8 cellular contexts compared by ENCODE assay signal in genomic region chr7:135557455-135558336, GRCh38. TPM values are rescaled to one million over a fixed set of nuclear protein-coding genes. Genes with fewer than 3 reads are reported as not detected.
DNase-seq lines count a peak whose midpoint lies in the region; ATAC-seq, FAIRE-seq and TF ChIP-seq lines count a peak whose summit lies in the region.

NUP205 (plus strand) TSS chr7:135557917; CDS start chr7:135557945, 28 bp downstream.

- H3K27ac ChIP-seq in keratinocyte (ENCODE audit: control insufficient read depth, insufficient read depth, low read length): peak within 1 kb of the TSS; percentile 99

- DNase-seq in AG09319 (ENCODE audit: extremely low read depth, low read depth): peak; percentile 45
- DNase-seq in NCI-H2227 (lab: John Stamatoyannopoulos, UW; ENCODE audit: unreplicated experiment): peak; percentile 89
- DNase-seq in activated B cell treated with CpG ODN at 0.5 μM for 24 hours: peak; percentile 85
- peak; percentile 86 for DNase-seq in central memory CD4-positive, alpha-beta T cell
- no peak for DNase-seq in keratinocyte (ENCODE audit: low read depth, low spot score)
- peak; percentile 51 to 74 (median 64) for DNase-seq in stimulated activated CD4-positive, alpha-beta T cell treated with anti-CD3 and anti-CD28 coated beads, Interleukin-12 subunit alpha, Interleukin-12 subunit beta, amount 100 ng/mL, for 48 hours (ENCODE audit: low read depth in 2 of 3, low spot score in 1 of 3)

- H3K4me2 ChIP-seq in keratinocyte (ENCODE audit: control insufficient read depth, extremely low read depth, insufficient read depth, low read depth, low read length): peak within 1 kb of the TSS; percentile 90

- H2AFZ ChIP-seq in keratinocyte (ENCODE audit: control insufficient read depth, low read length): peak within 1 kb of the TSS; percentile 96

- H3K27me3 Mint-ChIP-seq in activated B cell treated with CpG ODN at 0.5 μM for 24 hours: no peaks in the 10 kb centered on the region

- H3K27me3 ChIP-seq in keratinocyte (ENCODE audit: control insufficient read depth, extremely low read depth, insufficient read depth, low read length): no peaks in the 10 kb centered on the region

- H3K4me1 Mint-ChIP-seq in activated B cell treated with CpG ODN at 0.5 μM for 24 hours: peaks cover 13% of the 10 kb centered on the region

- dilution Hi-C loops in keratinocyte (cut with MboI; ENCODE audit: extremely low pct_ligation_motif_present, low sequenced_read_pairs): no loop called here

- peak within 1 kb of the TSS; percentile 59 to 98 (median 79) for H3K4me3 ChIP-seq in keratinocyte (ENCODE audit: control insufficient read depth in 2 of 3, extremely low read depth in 1 of 3, insufficient read depth in 2 of 3, low read depth in 1 of 3, low read length in 3 of 3)

- TF ChIP-seq CTCF in AG09319 (IDR thresholded peaks at IDR 0.05; ENCODE audit: low read depth, low read length) (no peak; the same call in 1 of the 2 replicates), activated B cell treated with CpG ODN at 0.5 μM for 24 hours (IDR thresholded peaks at IDR 0.05) (peak; percentile 8), keratinocyte (optimal IDR thresholded peaks at IDR 0.05 in 1 of 3, IDR thresholded peaks at IDR 0.05 in 1 of 3, conservative IDR thresholded peaks at IDR 0.05 in 1 of 3; ENCODE audit: extremely low read depth in 1 of 3, insufficient read depth in 2 of 3, low read length in 3 of 3) (no peak)

- H3K9me1 ChIP-seq in keratinocyte (ENCODE audit: control insufficient read depth, extremely low read depth, insufficient read depth, low read length): no peaks in the 10 kb centered on the region

- intact Hi-C loops in activated B cell treated with CpG ODN at 0.5 μM for 24 hours (cut with micrococcal nuclease): loop anchor here (1.0 to 5.0 kb wide), 13 partner anchors 17 to 1430 kb away; partner anchors contain the start of genes AGBL3, AKR1B1, BPGM and CNOT4

- no peak within 1 kb of the TSS for H3K27ac Mint-ChIP-seq in activated B cell treated with CpG ODN at 0.5 μM for 24 hours

- peaks cover 7% of the 10 kb centered on the region for H3K36me3 Mint-ChIP-seq in activated B cell treated with CpG ODN at 0.5 μM for 24 hours (ENCODE audit: low read depth)

- peak; percentile 73 for FAIRE-seq in keratinocyte (lab: Jason Lieb, UNC)

- H3K9me3 ChIP-seq in keratinocyte (ENCODE audit: control insufficient read depth, low read depth, low read length): no peaks in the 10 kb centered on the region

- peaks cover 49% of the 10 kb centered on the region for H3K79me2 ChIP-seq in keratinocyte (ENCODE audit: control insufficient read depth, insufficient read depth, low read length)

- CTCF ChIA-PET in activated B cell treated with CpG ODN at 0.5 μM for 24 hours (lab: Charles Lee): interaction anchor here (1.5 to 2.0 kb wide), 2 partner anchors 277 to 283 kb away, joined by 3 to 7 read pairs; no protein-coding TSS in a partner anchor

- no peaks in the 10 kb centered on the region for H3K9me3 Mint-ChIP-seq in activated B cell treated with CpG ODN at 0.5 μM for 24 hours

- H3K36me3 ChIP-seq in keratinocyte (ENCODE audit: control insufficient read depth in 2 of 2, extremely low read depth in 1 of 2, insufficient read depth in 2 of 2, low read length in 2 of 2): no peaks in the 10 kb centered on the region

- no peaks in the 10 kb centered on the region for H4K20me1 ChIP-seq in keratinocyte (ENCODE audit: control insufficient read depth, extremely low read depth, insufficient read depth, low read length)

- ATAC-seq in GM18909 (IDR thresholded peaks at IDR 0.05; ENCODE audit: poor library complexity, unreplicated experiment): peak; percentile 73
- ATAC-seq in HG03159 (IDR thresholded peaks at IDR 0.05; ENCODE audit: unreplicated experiment): peak; percentile 75
- peak; percentile 92 for ATAC-seq in activated B cell treated with CpG ODN at 0.5 μM for 24 hours (ENCODE audit: low read depth)

- H3K4me3 Mint-ChIP-seq in activated B cell treated with CpG ODN at 0.5 μM for 24 hours: peak within 1 kb of the TSS; percentile 58

- H3K9ac ChIP-seq in keratinocyte (ENCODE audit: control insufficient read depth, extremely low read depth, insufficient read depth, low read length): peak within 1 kb of the TSS; percentile 99

- POLR2A ChIA-PET in activated B cell treated with CpG ODN at 0.5 μM for 24 hours (lab: Charles Lee): interaction anchor here (0.5 to 1.2 kb wide), 3 partner anchors 48 to 397 kb away, joined by 3 to 4 read pairs (median 4); partner anchors contain the start of gene CNOT4

- H3K4me1 ChIP-seq in keratinocyte (ENCODE audit: control insufficient read depth, extremely low read depth, insufficient read depth, low read length): peaks cover 3% of the 10 kb centered on the region

RNA-seq across cellular contexts. Expression of gene NUP205, which starts in this region (rescaled TPM):
- total RNA-seq in activated B cell treated with CpG ODN at 0.5 μM for 24 hours: 75.1 and 84.1 TPM in 2 replicates
- 56.2 to 74.6 TPM (median 61.0 TPM) in 3 replicates for polyA plus RNA-seq in keratinocyte
- 15.9 TPM for polyA plus RNA-seq in keratinocyte (2011; ENCODE audit: low read depth)
- polyA plus RNA-seq in keratinocyte (2011; cell fraction: cytosol; rRNA removed): 33.5 and 49.9 TPM in 2 replicates
- polyA plus RNA-seq in keratinocyte (2011; cell fraction: nucleus; rRNA removed): 89.8 and 99.3 TPM in 2 replicates
- polyA plus RNA-seq in keratinocyte (2012; ENCODE audit: low replicate concordance): 31.7 and 48.3 TPM in 2 replicates
- 52.0 to 127 TPM (median 101 TPM) in 3 replicates for polyA minus RNA-seq in keratinocyte
- 48.5 TPM for polyA minus RNA-seq in keratinocyte (2011; cell fraction: cytosol; rRNA and poly(A)+ RNA removed)
- polyA minus RNA-seq in keratinocyte (2011; cell fraction: nucleus; rRNA and poly(A)+ RNA removed): 61.6 and 105 TPM in 2 replicates
